8 cellular contexts compared by ENCODE assay signal in genomic region chr4:49510238-49510637, GRCh38.
DNase-seq lines count a peak whose midpoint lies in the region; ATAC-seq, FAIRE-seq and TF ChIP-seq lines count a peak whose summit lies in the region.
"Not testable (repeated sequence)": the region's sequence is repeated elsewhere in the genome, so short reads cannot be mapped to it uniquely, and the experiment has no call there.

No MANE protein-coding gene starts in this region.

- intact Hi-C loops in HepG2 (cut with micrococcal nuclease; ENCODE audit: unreplicated experiment): not testable (repeated sequence)

- H3K36me3 ChIP-seq in HEK293 (ENCODE audit: control insufficient read depth in 2 of 2, insufficient read depth in 1 of 2, low read length in 2 of 2); HepG2 (replicated peaks in 1 of 2; ENCODE audit: control insufficient read depth in 1 of 2, insufficient read depth in 2 of 2, low read length in 2 of 2): not testable (repeated sequence)

- DNase-seq in AG10803 (ENCODE audit: low read depth): peak; percentile 5
- peak; percentile 32 for DNase-seq in GM10266 (ENCODE audit: extremely low spot score)
- peak; percentile 2 for DNase-seq in SK-MEL-5 (ENCODE audit: low read depth, low spot score)
- peak; percentile 17 to 58 for DNase-seq in frontal cortex (ENCODE audit: low spot score in 2 of 2)
- not testable (repeated sequence) for DNase-seq in HepG2 (ENCODE audit: low spot score)
- peak; percentile 2 for DNase-seq in urothelium cell line (ENCODE audit: low spot score)

- POLR2A ChIA-PET in HEK293 (lab: Yijun Ruan, JAX); HepG2 (lab: Yijun Ruan, JAX): not testable (repeated sequence)

- WGBS in HepG2 (ENCODE audit: low lambda C conversion rate): 40% methylated on average over 7 of the region's 7 CpGs

- CTCF ChIA-PET in HEK293 (lab: Yijun Ruan, JAX); HepG2 (lab: Yijun Ruan, JAX; ENCODE audit: low intra/inter-chr PET ratio, low total read pairs): not testable (repeated sequence)

- H3K9ac ChIP-seq in HepG2 (ENCODE audit: insufficient read depth, low read depth, low read length): not testable (repeated sequence)

- in situ Hi-C loops in SK-MEL-5 (cut with HindIII; ENCODE audit: low pct_unique_long_range_greater_than_20kb, low sequenced_read_pairs); HepG2 (cut with HindIII; ENCODE audit: extremely low pct_ligation_motif_present, low pct_unique_long_range_greater_than_20kb): not testable (repeated sequence)

- not testable (repeated sequence) for TF ChIP-seq RAD21 in HepG2 (CRISPR knock-in tag; IDR thresholded peaks at IDR 0.05)

- TF ChIP-seq POLR2A in HepG2 (IDR thresholded peaks at IDR 0.05; ENCODE audit: insufficient read depth in 1 of 2, low read depth in 2 of 2, low read length in 2 of 2): not testable (repeated sequence)

- H4K20me1 ChIP-seq in HepG2 (ENCODE audit: insufficient read depth, low read length): not testable (repeated sequence)

- H3K79me2 ChIP-seq in HepG2 (ENCODE audit: insufficient read depth, low read length): not testable (repeated sequence)

- BruUV-seq in HepG2 (replicated peaks; lab: Mats Ljungman, UMichigan): not testable (repeated sequence)

- not testable (repeated sequence) for H3K9me3 ChIP-seq in HEK293 (ENCODE audit: control insufficient read depth, insufficient read depth, low read depth, low read length); HepG2 (ENCODE audit: low read length)

- TF ChIP-seq CTCF in AG10803 (conservative IDR thresholded peaks at IDR 0.05; ENCODE audit: low read length); GM10266 (IDR thresholded peaks at IDR 0.05; ENCODE audit: control insufficient read depth, insufficient read depth, low read depth, missing control alignments); HEK293 (tag by site-specific recombination; IDR thresholded peaks at IDR 0.05); HepG2 (CRISPR knock-in tag; IDR thresholded peaks at IDR 0.05): not testable (repeated sequence)

- H3K4me2 ChIP-seq in HepG2 (ENCODE audit: low read depth, low read length): not testable (repeated sequence)

- FAIRE-seq in colon (lab: Jason Lieb, UNC): peak; percentile 98
- FAIRE-seq in frontal cortex (lab: Jason Lieb, UNC); HepG2 (lab: Jason Lieb, UNC); urothelium cell line (lab: Jason Lieb, UNC): not testable (repeated sequence)

- not testable (repeated sequence) for H3K4me1 ChIP-seq in HEK293 (ENCODE audit: control insufficient read depth, insufficient read depth, low read length); HepG2 (ENCODE audit: insufficient read depth, low read length)

- not testable (repeated sequence) for H3K27me3 ChIP-seq in HepG2 (ENCODE audit: control insufficient read depth in 1 of 2, insufficient read depth in 2 of 2, low read length in 2 of 2)

- H3K4me3 ChIP-seq in AG10803 (ENCODE audit: low read length); HEK293 (ENCODE audit: low read depth, low read length); HepG2 (replicated peaks in 1 of 3; ENCODE audit: insufficient read depth in 1 of 3, low read depth in 2 of 3, low read length in 3 of 3): not testable (repeated sequence)

- H2AFZ ChIP-seq in HepG2 (ENCODE audit: low read length): not testable (repeated sequence)

- not testable (repeated sequence) for H3K27ac ChIP-seq in HEK293 (ENCODE audit: extremely low read depth, low read depth, low read length); HepG2 (ENCODE audit: extremely low read length, insufficient read depth, low read length)

- TF ChIP-seq EP300 in HepG2 (IDR thresholded peaks at IDR 0.05; ENCODE audit: low read depth in 2 of 2, low read length in 2 of 2); HepG2 (CRISPR knock-in tag; IDR thresholded peaks at IDR 0.05; ENCODE audit: borderline replicate concordance): not testable (repeated sequence)

- not testable (repeated sequence) for ATAC-seq in HepG2

TF ChIP-seq in HEK293, 187 proteins besides CTCF, POLR2A, EP300 and RAD21 (continues in another document):
- peak; percentile 16; the same call in 1 of the 2 replicates for TF ChIP-seq ZNF266 (tag by site-specific recombination; IDR thresholded peaks at IDR 0.05; ENCODE audit: low read depth)
- 0 out of 2 replicates have a peak, but pooled peaks have one; percentile 69 for TF ChIP-seq ZNF776 (tag by site-specific recombination; IDR thresholded peaks at IDR 0.05; ENCODE audit: borderline replicate concordance)
- peak; percentile 74; the same call in 1 of the 2 replicates for TF ChIP-seq ZNF621 (tag by site-specific recombination; IDR thresholded peaks at IDR 0.05)
- TF ChIP-seq ZBTB21 (tag by site-specific recombination; IDR thresholded peaks at IDR 0.05): 0 out of 2 replicates have a peak, but pooled peaks have one; percentile 24
- peak; percentile 72; the same call in 1 of the 2 replicates for TF ChIP-seq ZNF311 (tag by site-specific recombination; IDR thresholded peaks at IDR 0.05; ENCODE audit: borderline replicate concordance)
- TF ChIP-seq ZNF514 (tag by site-specific recombination; IDR thresholded peaks at IDR 0.05): peak; percentile 28; the same call in 1 of the 2 replicates
- TF ChIP-seq YY2 (tag by site-specific recombination; IDR thresholded peaks at IDR 0.05): 0 out of 2 replicates have a peak, but pooled peaks have one; percentile 48
- TF ChIP-seq ZNF571 (tag by site-specific recombination; IDR thresholded peaks at IDR 0.05): 0 out of 2 replicates have a peak, but pooled peaks have one; percentile 78
- 0 out of 2 replicates have a peak, but pooled peaks have one; percentile 16 for TF ChIP-seq ZNF488 (tag by site-specific recombination; IDR thresholded peaks at IDR 0.05)
- TF ChIP-seq ZNF366 (tag by site-specific recombination; conservative IDR thresholded peaks at IDR 0.05): peak; percentile 79; the same call in 1 of the 2 replicates
- peak; percentile 62; the same call in 1 of the 2 replicates for TF ChIP-seq ZNF521 (tag by site-specific recombination; IDR thresholded peaks at IDR 0.05)

TF ChIP-seq in HepG2, 621 proteins besides CTCF, POLR2A, EP300 and RAD21:
- TF ChIP-seq FOXA1 (IDR thresholded peaks at IDR 0.05) (peak; percentile 46; the same call in 1 of the 2 replicates), ATM (IDR thresholded peaks at IDR 0.05; ENCODE audit: borderline replicate concordance) (peak; percentile 77; the same call in 1 of the 2 replicates), FOXP1 (IDR thresholded peaks at IDR 0.05) (0 out of 2 replicates have a peak, but pooled peaks have one; percentile 12), ARNT (IDR thresholded peaks at IDR 0.05) (0 out of 2 replicates have a peak, but pooled peaks have one; percentile 52), NONO (IDR thresholded peaks at IDR 0.05) (0 out of 2 replicates have a peak, but pooled peaks have one; percentile 70), NBN (conservative IDR thresholded peaks at IDR 0.05) (0 out of 2 replicates have a peak, but pooled peaks have one; percentile 62), FOXK2 (IDR thresholded peaks at IDR 0.05) (0 out of 2 replicates have a peak, but pooled peaks have one; percentile 31), LCORL (IDR thresholded peaks at IDR 0.05) (0 out of 2 replicates have a peak, but pooled peaks have one; percentile 36)
- TF ChIP-seq FOXA1 (CRISPR knock-in tag; IDR thresholded peaks at IDR 0.05); FOXP1 (CRISPR knock-in tag; IDR thresholded peaks at IDR 0.05); NONO (CRISPR knock-in tag; conservative IDR thresholded peaks at IDR 0.05); LCORL (CRISPR knock-in tag; IDR thresholded peaks at IDR 0.05): not testable (repeated sequence)
- TF ChIP-seq, protein P1, sequence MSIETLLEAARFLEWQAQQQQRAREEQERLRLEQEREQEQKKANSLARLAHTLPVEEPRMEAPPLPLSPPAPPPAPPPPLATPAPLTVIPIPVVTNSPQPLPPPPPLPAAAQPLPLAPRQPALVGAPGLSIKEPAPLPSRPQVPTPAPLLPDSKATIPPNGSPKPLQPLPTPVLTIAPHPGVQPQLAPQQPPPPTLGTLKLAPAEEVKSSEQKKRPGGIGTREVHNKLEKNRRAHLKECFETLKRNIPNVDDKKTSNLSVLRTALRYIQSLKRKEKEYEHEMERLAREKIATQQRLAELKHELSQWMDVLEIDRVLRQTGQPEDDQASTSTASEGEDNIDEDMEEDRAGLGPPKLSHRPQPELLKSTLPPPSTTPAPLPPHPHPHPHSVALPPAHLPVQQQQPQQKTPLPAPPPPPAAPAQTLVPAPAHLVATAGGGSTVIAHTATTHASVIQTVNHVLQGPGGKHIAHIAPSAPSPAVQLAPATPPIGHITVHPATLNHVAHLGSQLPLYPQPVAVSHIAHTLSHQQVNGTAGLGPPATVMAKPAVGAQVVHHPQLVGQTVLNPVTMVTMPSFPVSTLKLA (IDR thresholded peaks at IDR 0.05): 0 out of 2 replicates have a peak, but pooled peaks have one; percentile 21
